17 cellular contexts compared by ENCODE assay signal in the genomic region with DNA sequence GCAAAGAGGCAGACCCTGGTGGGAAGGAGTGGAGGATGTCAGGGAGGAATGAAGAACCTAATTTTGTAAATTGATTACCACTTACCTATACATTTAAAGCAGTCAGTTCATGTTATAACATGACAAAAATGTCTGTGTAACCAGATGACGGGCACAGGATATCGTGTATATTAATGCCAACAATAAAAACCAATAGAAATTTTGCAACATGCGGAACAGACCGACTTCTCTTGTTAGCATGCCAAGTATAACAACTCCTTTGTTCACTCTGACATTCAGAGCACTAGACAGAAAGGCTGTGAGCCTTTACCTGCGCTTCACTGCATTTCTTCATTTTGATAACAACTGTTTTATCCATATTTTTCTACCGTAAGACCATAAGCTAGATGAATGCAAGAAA.
"Had no signal": no experiment of that assay in that cellular context is flagged by ENCODE, and none has a peak within 500 bp of the region (broad histone marks: within the 10 kb centered on the region; RNA-seq: fewer than 3 reads in every experiment).

No MANE protein-coding gene starts in this region.

- ATAC-seq: activated CD8-positive, alpha-beta T cell treated with anti-CD3 and anti-CD28 coated beads, Interleukin-2, amount 10 ng/mL, durations not matched to agents 7 days and 5 days; left ventricle myocardium superior; sciatic nerve; stimulated activated naive CD8-positive, alpha-beta T cell treated with anti-CD3 and anti-CD28 coated beads, Interleukin-15, amount 100 ng/mL, for 72 hours; T-cell; upper lobe of right lung had no signal

- H3K27me3 ChIP-seq: cardiac muscle cell, esophagus squamous epithelium, testis, upper lobe of right lung had no signal

- H3K9me3 ChIP-seq: esophagus squamous epithelium, testis, upper lobe of right lung had no signal

- H3K4me3 ChIP-seq: cardiac muscle cell, esophagus squamous epithelium, SK-N-MC, testis, upper lobe of right lung had no signal

- DNase-seq: activated CD4-positive, alpha-beta T cell treated with anti-CD3 and anti-CD28 coated beads for 1 hour; activated CD8-positive, alpha-beta memory T cell treated with anti-CD3 and anti-CD28 coated beads, Interleukin-2, amount 50 U/mL, for 4 hours; activated CD8-positive, alpha-beta T cell treated with anti-CD3 and anti-CD28 coated beads, Interleukin-2, amount 10 ng/mL, durations not matched to agents 7 days and 5 days; esophagus squamous epithelium; hippocampal formation; left ventricle myocardium superior; mesenchymal stem cell; nephron progenitor cell; occipital lobe; stimulated activated naive CD8-positive, alpha-beta T cell treated with anti-CD3 and anti-CD28 coated beads, Interleukin-15, amount 100 ng/mL, for 72 hours; T-cell; testis; upper lobe of right lung had no signal

- H3K36me3 ChIP-seq: cardiac muscle cell, esophagus squamous epithelium, upper lobe of right lung had no signal

- H3K27ac ChIP-seq: cardiac muscle cell, SK-N-MC, testis, upper lobe of right lung, VCaP had no signal
